In the genomic region with DNA sequence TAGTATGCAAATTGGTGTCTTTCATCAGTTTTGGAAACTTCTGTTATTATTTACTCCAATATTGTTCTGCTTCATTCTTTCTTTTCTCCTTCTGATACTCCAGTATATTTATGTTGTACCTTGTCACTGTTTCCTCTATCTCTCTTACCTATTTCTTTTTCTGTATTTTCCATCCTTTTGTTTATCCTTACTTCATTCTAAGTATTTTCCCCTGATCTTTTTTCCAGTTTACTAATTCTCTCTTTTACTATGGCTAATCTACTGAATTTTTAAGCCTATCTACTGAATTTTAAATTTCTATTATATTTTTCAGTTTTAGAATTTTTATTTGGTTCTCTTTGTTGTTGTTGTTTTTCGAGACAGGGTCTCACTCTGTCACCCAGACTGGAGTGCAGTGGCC, we compare ENCODE assay signal across 23 cellular contexts. TPM values are rescaled to one million over a fixed set of nuclear protein-coding genes. Genes with fewer than 3 reads are reported as not detected.
A peak's percentile ranks its signal among the peaks of the same experiment; 100 is the strongest.
DNase-seq lines count a peak whose midpoint lies in the region; ATAC-seq and TF ChIP-seq lines count a peak whose summit lies in the region.
"Had no signal": no experiment of that assay in that cellular context is flagged by ENCODE, and none has a peak within 500 bp of the region (broad histone marks: within the 10 kb centered on the region; RNA-seq: fewer than 3 reads in every experiment).

No MANE protein-coding gene starts in this region.

- no peak overlapping the region for H3K14ac ChIP-seq in IMR-90 (replicated peaks; ENCODE audit: low read depth, low read length)

- H2BK120ac ChIP-seq in IMR-90 (ENCODE audit: low read depth, low read length) = no peak overlapping the region

- no peak overlapping the region for H4K5ac ChIP-seq in IMR-90 (ENCODE audit: low read depth, low read length)

- peaks cover 30% of the 10 kb centered on the region for H3K4me1 ChIP-seq in IMR-90 (ENCODE audit: control insufficient read depth, insufficient read depth, low read length)
- H3K4me1 ChIP-seq in ascending aorta = peaks cover 18 to 68% of the 10 kb centered on the region in 2 donors
- H3K4me1 ChIP-seq in gastrocnemius medialis = peaks cover 15 to 35% of the 10 kb centered on the region in 2 donors

- no peaks in the 10 kb centered on the region for H3K36me3 ChIP-seq in IMR-90 (ENCODE audit: control insufficient read depth, insufficient read depth, low read length)
- no peaks in the 10 kb centered on the region for H3K36me3 ChIP-seq in ascending aorta
- H3K36me3 ChIP-seq in gastrocnemius medialis = no peaks in the 10 kb centered on the region
- H3K36me3 ChIP-seq: esophagus squamous epithelium, left lung had no signal

- dilution Hi-C loops in IMR-90 (cut with HindIII; ENCODE audit: low sequenced_read_pairs, unreplicated experiment) = no loop called here

- POLR2A ChIA-PET in IMR-90 (lab: Charles Lee; ENCODE audit: unreplicated experiment) = no interaction called here

- ATAC-seq in IMR-90 (ENCODE audit: low read depth) (no peak), gastrocnemius medialis (no peak)
- ATAC-seq: left lung, right cardiac atrium had no signal

- H3K9me3 ChIP-seq in IMR-90 (ENCODE audit: control insufficient read depth, insufficient read depth, low read length) = no peaks in the 10 kb centered on the region
- no peaks in the 10 kb centered on the region for H3K9me3 ChIP-seq in ascending aorta
- no peaks in the 10 kb centered on the region for H3K9me3 ChIP-seq in gastrocnemius medialis
- H3K9me3 ChIP-seq: esophagus squamous epithelium, left lung had no signal

- peaks cover 88% of the 10 kb centered on the region for H3K4me1 Mint-ChIP-seq in activated naive CD4-positive, alpha-beta T cell treated with anti-CD3 and anti-CD28 coated beads, Interleukin-2, amount 50 U/mL, for 24 hours
- peaks cover 87% of the 10 kb centered on the region for H3K4me1 Mint-ChIP-seq in activated naive CD4-positive, alpha-beta T cell treated with anti-CD3 and anti-CD28 coated beads, Interleukin-2, amount 10 ng/mL, durations not matched to agents 7 days and 5 days
- H3K4me1 Mint-ChIP-seq in mesothelial cell of epicardium = peaks cover 73% of the 10 kb centered on the region

- no peak overlapping the region for H3K56ac ChIP-seq in IMR-90 (ENCODE audit: extremely low read depth, insufficient read depth, low read length)

- BruUV-seq in IMR-90 (replicated peaks; lab: Mats Ljungman, UMichigan) = no TSS peak

- H2BK15ac ChIP-seq in IMR-90 (ENCODE audit: low read depth, low read length) = no peak overlapping the region

- no peak for TF ChIP-seq CTCF in IMR-90 (conservative IDR thresholded peaks at IDR 0.05; ENCODE audit: low read depth, low read length)
- TF ChIP-seq CTCF in ascending aorta (IDR thresholded peaks at IDR 0.05) = no peak
- no peak for TF ChIP-seq CTCF in gastrocnemius medialis (IDR thresholded peaks at IDR 0.05 in 4 of 5, conservative IDR thresholded peaks at IDR 0.05 in 1 of 5)
- no peak for TF ChIP-seq CTCF in mesothelial cell of epicardium (IDR thresholded peaks at IDR 0.05; ENCODE audit: unreplicated experiment)

- peaks cover 5% of the 10 kb centered on the region for H4K20me1 ChIP-seq in IMR-90 (ENCODE audit: insufficient read depth, low read length)

- H4K8ac ChIP-seq in IMR-90 (ENCODE audit: low read depth in 2 of 2, low read length in 2 of 2) = no peak overlapping the region

- H2BK5ac ChIP-seq in IMR-90 (ENCODE audit: low read depth, low read length, poor library complexity, severe bottlenecking) = no peak overlapping the region

- H3K27me3 Mint-ChIP-seq in activated naive CD4-positive, alpha-beta T cell treated with anti-CD3 and anti-CD28 coated beads, Interleukin-2, amount 50 U/mL, for 24 hours = no peaks in the 10 kb centered on the region
- no peaks in the 10 kb centered on the region for H3K27me3 Mint-ChIP-seq in activated naive CD4-positive, alpha-beta T cell treated with anti-CD3 and anti-CD28 coated beads, Interleukin-2, amount 10 ng/mL, durations not matched to agents 7 days and 5 days
- H3K27me3 Mint-ChIP-seq in mesothelial cell of epicardium (ENCODE audit: low read depth) = no peaks in the 10 kb centered on the region

- H3K9me3 Mint-ChIP-seq in activated naive CD4-positive, alpha-beta T cell treated with anti-CD3 and anti-CD28 coated beads, Interleukin-2, amount 50 U/mL, for 24 hours = peaks cover 5% of the 10 kb centered on the region
- H3K9me3 Mint-ChIP-seq in activated naive CD4-positive, alpha-beta T cell treated with anti-CD3 and anti-CD28 coated beads, Interleukin-2, amount 10 ng/mL, durations not matched to agents 7 days and 5 days = peaks cover 5% of the 10 kb centered on the region
- peaks cover 6% of the 10 kb centered on the region for H3K9me3 Mint-ChIP-seq in mesothelial cell of epicardium

- no peak overlapping the region for H3K4me3 Mint-ChIP-seq in activated naive CD4-positive, alpha-beta T cell treated with anti-CD3 and anti-CD28 coated beads, Interleukin-2, amount 50 U/mL, for 24 hours
- no peak overlapping the region for H3K4me3 Mint-ChIP-seq in activated naive CD4-positive, alpha-beta T cell treated with anti-CD3 and anti-CD28 coated beads, Interleukin-2, amount 10 ng/mL, durations not matched to agents 7 days and 5 days
- H3K4me3 Mint-ChIP-seq in mesothelial cell of epicardium = no peak overlapping the region
- H3K4me3 Mint-ChIP-seq: endodermal cell, nephron progenitor cell had no signal

- no peak overlapping the region for H4K91ac ChIP-seq in IMR-90 (ENCODE audit: insufficient read depth, low read depth, low read length)

- 0 out of 2 replicates have a peak overlapping the region, but pooled peaks have one; percentile 3 for H2AK5ac ChIP-seq in IMR-90 (ENCODE audit: low read depth, low read length)

- DNase-seq in activated naive CD4-positive, alpha-beta T cell treated with anti-CD3 and anti-CD28 coated beads, Interleukin-2, amount 10 ng/mL, durations not matched to agents 7 days and 5 days = no peak
- DNase-seq in IMR-90 (no peak), ascending aorta (ENCODE audit: low spot score in 2 of 2) (no peak), gastrocnemius medialis (no peak), mesothelial cell of epicardium (ENCODE audit: low spot score in 2 of 2, unreplicated experiment in 2 of 2) (no peak), NCI-H748 (lab: John Stamatoyannopoulos, UW; ENCODE audit: unreplicated experiment) (no peak)
- DNase-seq: activated effector memory CD4-positive, alpha-beta T cell treated with Interleukin-2 at 50 U/mL for 16 hours; aorta; endodermal cell; esophagus squamous epithelium; H7; hypothalamus; left lung; midbrain; NCI-H187; NCI-H526; nephron progenitor cell; right cardiac atrium; stimulated activated CD4-positive, alpha-beta T cell treated with anti-CD3 and anti-CD28 coated beads, Interleukin-4, amount 100 ng/mL, for 4 hours; stimulated activated naive CD4-positive, alpha-beta T cell had no signal

- H3K9ac ChIP-seq in IMR-90 (ENCODE audit: low read depth, low read length) = no peak overlapping the region
- H3K9ac ChIP-seq: parathyroid adenoma had no signal

- TF ChIP-seq POLR2A in IMR-90 (IDR thresholded peaks at IDR 0.05; ENCODE audit: low read depth, low read length) (no peak), gastrocnemius medialis (IDR thresholded peaks at IDR 0.05) (no peak)

- H3K79me1 ChIP-seq in IMR-90 (ENCODE audit: low read depth in 1 of 2, low read length in 2 of 2) = peaks cover 17 to 62% of the 10 kb centered on the region in 2 experiments

- intact Hi-C loops in IMR-90 (cut with micrococcal nuclease) (no loop called here), ascending aorta (cut with DNase I) (loop anchor here (10.0 kb wide), 3 partner anchors 301 to 889 kb away; a partner anchor contains a TSS), gastrocnemius medialis (cut with DNase I; ENCODE audit: low total_unique reads) (loop anchor here (10.0 kb wide), 1 partner anchor 329 kb away; no protein-coding TSS in a partner anchor)

- CTCF ChIA-PET in activated naive CD4-positive, alpha-beta T cell treated with anti-CD3 and anti-CD28 coated beads, Interleukin-2, amount 10 ng/mL, durations not matched to agents 7 days and 5 days (lab: Charles Lee) = interaction anchor here (2.1 kb wide), 2 partner anchors 10 to 15 kb away, joined by 7 to 13 read pairs; no protein-coding TSS in a partner anchor
- CTCF ChIA-PET in IMR-90 (lab: Yijun Ruan, JAX) = interaction anchor here (1.9 kb wide), 1 partner anchor 16 kb away, joined by 4 read pairs; no protein-coding TSS in a partner anchor

- H3K27ac ChIP-seq in IMR-90 (ENCODE audit: insufficient read depth, low read length) (no peak overlapping the region), ascending aorta (peak overlapping the region; percentile 97), gastrocnemius medialis (peak overlapping the region; percentile 15 to 41 (median 32))
- H3K27ac ChIP-seq: C4-2B, left lung, parathyroid adenoma had no signal

- no peaks in the 10 kb centered on the region for H3K27me3 ChIP-seq in IMR-90 (ENCODE audit: control insufficient read depth, insufficient read depth, low read length)
- H3K27me3 ChIP-seq in ascending aorta = no peaks in the 10 kb centered on the region
- no peaks in the 10 kb centered on the region for H3K27me3 ChIP-seq in gastrocnemius medialis
- H3K27me3 ChIP-seq: esophagus squamous epithelium, left lung had no signal

- no peak overlapping the region for H3K4me2 ChIP-seq in IMR-90 (ENCODE audit: low read depth, low read length)

- H2AK9ac ChIP-seq in IMR-90 (replicated peaks; ENCODE audit: low read depth, low read length, poor library complexity) = no peak overlapping the region

- peaks cover 24% of the 10 kb centered on the region for H3K9me1 ChIP-seq in IMR-90 (ENCODE audit: insufficient read depth, low read length)

- peaks cover 6% of the 10 kb centered on the region for H3K36me3 Mint-ChIP-seq in activated naive CD4-positive, alpha-beta T cell treated with anti-CD3 and anti-CD28 coated beads, Interleukin-2, amount 50 U/mL, for 24 hours
- H3K36me3 Mint-ChIP-seq in activated naive CD4-positive, alpha-beta T cell treated with anti-CD3 and anti-CD28 coated beads, Interleukin-2, amount 10 ng/mL, durations not matched to agents 7 days and 5 days = peaks cover 34% of the 10 kb centered on the region
- peaks cover 6% of the 10 kb centered on the region for H3K36me3 Mint-ChIP-seq in mesothelial cell of epicardium

- in situ Hi-C loops in IMR-90 (cut with MboI; ENCODE audit: low sequenced_read_pairs) = no loop called here
- in situ Hi-C loops in gastrocnemius medialis (cut with MboI; ENCODE audit: low sequenced_read_pairs in 4 of 4) = no loop called here

- no peak overlapping the region for H2AFZ ChIP-seq in IMR-90 (replicated peaks; ENCODE audit: low read length, poor library complexity)
- H2AFZ ChIP-seq: parathyroid adenoma had no signal

- no peak overlapping the region for H3K4ac ChIP-seq in IMR-90 (ENCODE audit: low read depth, low read length)

- TF ChIP-seq RAD21 in IMR-90 (IDR thresholded peaks at IDR 0.05; ENCODE audit: low read length) = no peak

- H3K27ac Mint-ChIP-seq in activated naive CD4-positive, alpha-beta T cell treated with anti-CD3 and anti-CD28 coated beads, Interleukin-2, amount 50 U/mL, for 24 hours = peak overlapping the region; percentile 93
- no peak overlapping the region for H3K27ac Mint-ChIP-seq in activated naive CD4-positive, alpha-beta T cell treated with anti-CD3 and anti-CD28 coated beads, Interleukin-2, amount 10 ng/mL, durations not matched to agents 7 days and 5 days
- H3K27ac Mint-ChIP-seq in mesothelial cell of epicardium = no peak overlapping the region
- H3K27ac Mint-ChIP-seq: endodermal cell, nephron progenitor cell had no signal

- no peak overlapping the region for H2BK20ac ChIP-seq in IMR-90 (ENCODE audit: low read depth, low read length)

- H3K18ac ChIP-seq in IMR-90 (ENCODE audit: low read depth, low read length) = no peak overlapping the region

- no peak overlapping the region for H3K23ac ChIP-seq in IMR-90 (ENCODE audit: low read depth, low read length)

- WGBS in IMR-90 (ENCODE audit: extremely low coverage in 2 of 2, insufficient read length in 1 of 2), 2 experiments = no CpG with 5 or more reads among the region's 1 CpG

- H3K4me3 ChIP-seq in IMR-90 (ENCODE audit: insufficient read depth, low read depth, low read length) (no peak overlapping the region), ascending aorta (no peak overlapping the region), gastrocnemius medialis (no peak overlapping the region)
- H3K4me3 ChIP-seq: esophagus squamous epithelium, left lung had no signal

RNA-seq across cellular contexts. Expression of a gene that starts 7.4 kb away (rescaled TPM):
- total RNA-seq in IMR-90 (2012; rRNA removed) (36.1 and 37.5 TPM in 2 replicates), ascending aorta (52.4 TPM), gastrocnemius medialis (10 to 100 TPM; 14.2 to 17.9 (median 15.4) TPM), mesothelial cell of epicardium (42.7 to 46.3 TPM (median 45.4 TPM) in 3 replicates)
- polyA plus RNA-seq in IMR-90 (2012; rRNA removed) = 42.6 and 53.4 TPM in 2 replicates
- 34.9 and 58.2 TPM in 2 replicates for polyA plus RNA-seq in IMR-90 (2012; cell fraction: cytosol; rRNA removed)
- 10.7 and 26.3 TPM in 2 replicates for polyA plus RNA-seq in IMR-90 (2012; cell fraction: nucleus; rRNA removed; ENCODE audit: low replicate concordance)

RNA-seq across cellular contexts. Expression of a gene that starts 27.1 kb away (rescaled TPM):
- total RNA-seq in IMR-90 (2012; rRNA removed) (50.2 and 56.1 TPM in 2 replicates), ascending aorta (28.1 TPM), gastrocnemius medialis (10 to 100 TPM; 66.6 to 92.6 (median 72.8) TPM), mesothelial cell of epicardium (75.7 to 82.4 TPM (median 76.1 TPM) in 3 replicates)
- polyA plus RNA-seq in IMR-90 (2012; rRNA removed) = 26.6 and 28.1 TPM in 2 replicates
- polyA plus RNA-seq in IMR-90 (2012; cell fraction: cytosol; rRNA removed) = 10.3 and 10.5 TPM in 2 replicates
- polyA plus RNA-seq in IMR-90 (2012; cell fraction: nucleus; rRNA removed; ENCODE audit: low replicate concordance) = 11.6 and 41.1 TPM in 2 replicates
